ENCODE assay signal across 1 cellular context in genomic region chr17:41801374-41802062, GRCh38.
A peak's percentile ranks its signal among the peaks of the same experiment; 100 is the strongest.
TF ChIP-seq lines count a peak whose summit lies in the region.

No MANE protein-coding gene starts in this region.

TF ChIP-seq in HepG2, 621 proteins besides CTCF, POLR2A, EP300 and RAD21 (continued from another document and continues in another):
- 0 out of 2 replicates have a peak, but pooled peaks have one; percentile 24 for TF ChIP-seq HNF4G (IDR thresholded peaks at IDR 0.05; ENCODE audit: borderline replicate concordance, low read depth, low read length)
- TF ChIP-seq HNF4G (CRISPR knock-in tag; IDR thresholded peaks at IDR 0.05; ENCODE audit: borderline replicate concordance, low read depth) = no peak
- TF ChIP-seq MIER3 (CRISPR knock-in tag; IDR thresholded peaks at IDR 0.05; ENCODE audit: borderline replicate concordance) = 0 out of 2 replicates have a peak, but pooled peaks have one; percentile 50
- no peak for TF ChIP-seq ZNF646 (CRISPR knock-in tag; IDR thresholded peaks at IDR 0.05)
- TF ChIP-seq, protein P1, sequence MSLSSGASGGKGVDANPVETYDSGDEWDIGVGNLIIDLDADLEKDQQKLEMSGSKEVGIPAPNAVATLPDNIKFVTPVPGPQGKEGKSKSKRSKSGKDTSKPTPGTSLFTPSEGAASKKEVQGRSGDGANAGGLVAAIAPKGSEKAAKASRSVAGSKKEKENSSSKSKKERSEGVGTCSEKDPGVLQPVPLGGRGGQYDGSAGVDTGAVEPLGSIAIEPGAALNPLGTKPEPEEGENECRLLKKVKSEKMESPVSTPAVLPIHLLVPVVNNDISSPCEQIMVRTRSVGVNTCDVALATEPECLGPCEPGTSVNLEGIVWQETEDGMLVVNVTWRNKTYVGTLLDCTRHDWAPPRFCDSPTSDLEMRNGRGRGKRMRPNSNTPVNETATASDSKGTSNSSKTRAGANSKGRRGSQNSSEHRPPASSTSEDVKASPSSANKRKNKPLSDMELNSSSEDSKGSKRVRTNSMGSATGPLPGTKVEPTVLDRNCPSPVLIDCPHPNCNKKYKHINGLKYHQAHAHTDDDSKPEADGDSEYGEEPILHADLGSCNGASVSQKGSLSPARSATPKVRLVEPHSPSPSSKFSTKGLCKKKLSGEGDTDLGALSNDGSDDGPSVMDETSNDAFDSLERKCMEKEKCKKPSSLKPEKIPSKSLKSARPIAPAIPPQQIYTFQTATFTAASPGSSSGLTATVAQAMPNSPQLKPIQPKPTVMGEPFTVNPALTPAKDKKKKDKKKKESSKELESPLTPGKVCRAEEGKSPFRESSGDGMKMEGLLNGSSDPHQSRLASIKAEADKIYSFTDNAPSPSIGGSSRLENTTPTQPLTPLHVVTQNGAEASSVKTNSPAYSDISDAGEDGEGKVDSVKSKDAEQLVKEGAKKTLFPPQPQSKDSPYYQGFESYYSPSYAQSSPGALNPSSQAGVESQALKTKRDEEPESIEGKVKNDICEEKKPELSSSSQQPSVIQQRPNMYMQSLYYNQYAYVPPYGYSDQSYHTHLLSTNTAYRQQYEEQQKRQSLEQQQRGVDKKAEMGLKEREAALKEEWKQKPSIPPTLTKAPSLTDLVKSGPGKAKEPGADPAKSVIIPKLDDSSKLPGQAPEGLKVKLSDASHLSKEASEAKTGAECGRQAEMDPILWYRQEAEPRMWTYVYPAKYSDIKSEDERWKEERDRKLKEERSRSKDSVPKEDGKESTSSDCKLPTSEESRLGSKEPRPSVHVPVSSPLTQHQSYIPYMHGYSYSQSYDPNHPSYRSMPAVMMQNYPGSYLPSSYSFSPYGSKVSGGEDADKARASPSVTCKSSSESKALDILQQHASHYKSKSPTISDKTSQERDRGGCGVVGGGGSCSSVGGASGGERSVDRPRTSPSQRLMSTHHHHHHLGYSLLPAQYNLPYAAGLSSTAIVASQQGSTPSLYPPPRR (CRISPR knock-in tag; IDR thresholded peaks at IDR 0.05; ENCODE audit: borderline replicate concordance) = 0 out of 2 replicates have a peak, but pooled peaks have one; percentile 16
- TF ChIP-seq HOMEZ (CRISPR knock-in tag; IDR thresholded peaks at IDR 0.05; ENCODE audit: low read depth) = peak; percentile 74
- TF ChIP-seq ATF7 (IDR thresholded peaks at IDR 0.05) = no peak
- 0 out of 2 replicates have a peak, but pooled peaks have one; percentile 47 for TF ChIP-seq ATF7 (CRISPR knock-in tag; IDR thresholded peaks at IDR 0.05)
- TF ChIP-seq GABPB1 (CRISPR knock-in tag; IDR thresholded peaks at IDR 0.05) = peak; percentile 26; the same call in 1 of the 2 replicates
- TF ChIP-seq DPF2 (CRISPR knock-in tag; IDR thresholded peaks at IDR 0.05; ENCODE audit: borderline replicate concordance, low read depth) = no peak
- 0 out of 2 replicates have a peak, but pooled peaks have one; percentile 14 for TF ChIP-seq ZNF772 (CRISPR knock-in tag; IDR thresholded peaks at IDR 0.05)
- TF ChIP-seq, protein P2, sequence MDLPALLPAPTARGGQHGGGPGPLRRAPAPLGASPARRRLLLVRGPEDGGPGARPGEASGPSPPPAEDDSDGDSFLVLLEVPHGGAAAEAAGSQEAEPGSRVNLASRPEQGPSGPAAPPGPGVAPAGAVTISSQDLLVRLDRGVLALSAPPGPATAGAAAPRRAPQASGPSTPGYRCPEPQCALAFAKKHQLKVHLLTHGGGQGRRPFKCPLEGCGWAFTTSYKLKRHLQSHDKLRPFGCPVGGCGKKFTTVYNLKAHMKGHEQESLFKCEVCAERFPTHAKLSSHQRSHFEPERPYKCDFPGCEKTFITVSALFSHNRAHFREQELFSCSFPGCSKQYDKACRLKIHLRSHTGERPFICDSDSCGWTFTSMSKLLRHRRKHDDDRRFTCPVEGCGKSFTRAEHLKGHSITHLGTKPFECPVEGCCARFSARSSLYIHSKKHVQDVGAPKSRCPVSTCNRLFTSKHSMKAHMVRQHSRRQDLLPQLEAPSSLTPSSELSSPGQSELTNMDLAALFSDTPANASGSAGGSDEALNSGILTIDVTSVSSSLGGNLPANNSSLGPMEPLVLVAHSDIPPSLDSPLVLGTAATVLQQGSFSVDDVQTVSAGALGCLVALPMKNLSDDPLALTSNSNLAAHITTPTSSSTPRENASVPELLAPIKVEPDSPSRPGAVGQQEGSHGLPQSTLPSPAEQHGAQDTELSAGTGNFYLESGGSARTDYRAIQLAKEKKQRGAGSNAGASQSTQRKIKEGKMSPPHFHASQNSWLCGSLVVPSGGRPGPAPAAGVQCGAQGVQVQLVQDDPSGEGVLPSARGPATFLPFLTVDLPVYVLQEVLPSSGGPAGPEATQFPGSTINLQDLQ (CRISPR knock-in tag; IDR thresholded peaks at IDR 0.05) = 0 out of 2 replicates have a peak, but pooled peaks have one; percentile 41
- TF ChIP-seq, protein P3, sequence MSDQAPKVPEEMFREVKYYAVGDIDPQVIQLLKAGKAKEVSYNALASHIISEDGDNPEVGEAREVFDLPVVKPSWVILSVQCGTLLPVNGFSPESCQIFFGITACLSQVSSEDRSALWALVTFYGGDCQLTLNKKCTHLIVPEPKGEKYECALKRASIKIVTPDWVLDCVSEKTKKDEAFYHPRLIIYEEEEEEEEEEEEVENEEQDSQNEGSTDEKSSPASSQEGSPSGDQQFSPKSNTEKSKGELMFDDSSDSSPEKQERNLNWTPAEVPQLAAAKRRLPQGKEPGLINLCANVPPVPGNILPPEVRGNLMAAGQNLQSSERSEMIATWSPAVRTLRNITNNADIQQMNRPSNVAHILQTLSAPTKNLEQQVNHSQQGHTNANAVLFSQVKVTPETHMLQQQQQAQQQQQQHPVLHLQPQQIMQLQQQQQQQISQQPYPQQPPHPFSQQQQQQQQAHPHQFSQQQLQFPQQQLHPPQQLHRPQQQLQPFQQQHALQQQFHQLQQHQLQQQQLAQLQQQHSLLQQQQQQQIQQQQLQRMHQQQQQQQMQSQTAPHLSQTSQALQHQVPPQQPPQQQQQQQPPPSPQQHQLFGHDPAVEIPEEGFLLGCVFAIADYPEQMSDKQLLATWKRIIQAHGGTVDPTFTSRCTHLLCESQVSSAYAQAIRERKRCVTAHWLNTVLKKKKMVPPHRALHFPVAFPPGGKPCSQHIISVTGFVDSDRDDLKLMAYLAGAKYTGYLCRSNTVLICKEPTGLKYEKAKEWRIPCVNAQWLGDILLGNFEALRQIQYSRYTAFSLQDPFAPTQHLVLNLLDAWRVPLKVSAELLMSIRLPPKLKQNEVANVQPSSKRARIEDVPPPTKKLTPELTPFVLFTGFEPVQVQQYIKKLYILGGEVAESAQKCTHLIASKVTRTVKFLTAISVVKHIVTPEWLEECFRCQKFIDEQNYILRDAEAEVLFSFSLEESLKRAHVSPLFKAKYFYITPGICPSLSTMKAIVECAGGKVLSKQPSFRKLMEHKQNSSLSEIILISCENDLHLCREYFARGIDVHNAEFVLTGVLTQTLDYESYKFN (CRISPR knock-in tag; conservative IDR thresholded peaks at IDR 0.05) = 0 out of 2 replicates have a peak, but pooled peaks have one; percentile 16
- peak; percentile 83; the same call in 1 of the 2 replicates for TF ChIP-seq ZNF34 (CRISPR knock-in tag; IDR thresholded peaks at IDR 0.05; ENCODE audit: borderline replicate concordance)
- peak; percentile 32; the same call in 1 of the 2 replicates for TF ChIP-seq MIXL1 (CRISPR knock-in tag; IDR thresholded peaks at IDR 0.05)
- TF ChIP-seq ZNF354B (CRISPR knock-in tag; IDR thresholded peaks at IDR 0.05) = no peak
- TF ChIP-seq ZNF577 (CRISPR knock-in tag; IDR thresholded peaks at IDR 0.05; ENCODE audit: borderline replicate concordance, low read depth) = no peak
- TF ChIP-seq ZNF747 (CRISPR knock-in tag; IDR thresholded peaks at IDR 0.05; ENCODE audit: borderline replicate concordance) = 0 out of 2 replicates have a peak, but pooled peaks have one; percentile 19
- no peak for TF ChIP-seq CREM (IDR thresholded peaks at IDR 0.05)
- no peak for TF ChIP-seq CREM (CRISPR knock-in tag; IDR thresholded peaks at IDR 0.05)
- TF ChIP-seq, protein P4, sequence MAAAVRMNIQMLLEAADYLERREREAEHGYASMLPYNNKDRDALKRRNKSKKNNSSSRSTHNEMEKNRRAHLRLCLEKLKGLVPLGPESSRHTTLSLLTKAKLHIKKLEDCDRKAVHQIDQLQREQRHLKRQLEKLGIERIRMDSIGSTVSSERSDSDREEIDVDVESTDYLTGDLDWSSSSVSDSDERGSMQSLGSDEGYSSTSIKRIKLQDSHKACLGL (CRISPR knock-in tag; IDR thresholded peaks at IDR 0.05) = peak; percentile 25; the same call in 1 of the 2 replicates
- peak; percentile 65 for TF ChIP-seq ZC3H13 (CRISPR knock-in tag; IDR thresholded peaks at IDR 0.05)
- 0 out of 2 replicates have a peak, but pooled peaks have one; percentile 21 for TF ChIP-seq ZIK1 (CRISPR knock-in tag; IDR thresholded peaks at IDR 0.05; ENCODE audit: borderline replicate concordance, low read depth)
- TF ChIP-seq ZSCAN22 (CRISPR knock-in tag; IDR thresholded peaks at IDR 0.05) = peak; percentile 80; the same call in 1 of the 2 replicates
- TF ChIP-seq, protein P5, sequence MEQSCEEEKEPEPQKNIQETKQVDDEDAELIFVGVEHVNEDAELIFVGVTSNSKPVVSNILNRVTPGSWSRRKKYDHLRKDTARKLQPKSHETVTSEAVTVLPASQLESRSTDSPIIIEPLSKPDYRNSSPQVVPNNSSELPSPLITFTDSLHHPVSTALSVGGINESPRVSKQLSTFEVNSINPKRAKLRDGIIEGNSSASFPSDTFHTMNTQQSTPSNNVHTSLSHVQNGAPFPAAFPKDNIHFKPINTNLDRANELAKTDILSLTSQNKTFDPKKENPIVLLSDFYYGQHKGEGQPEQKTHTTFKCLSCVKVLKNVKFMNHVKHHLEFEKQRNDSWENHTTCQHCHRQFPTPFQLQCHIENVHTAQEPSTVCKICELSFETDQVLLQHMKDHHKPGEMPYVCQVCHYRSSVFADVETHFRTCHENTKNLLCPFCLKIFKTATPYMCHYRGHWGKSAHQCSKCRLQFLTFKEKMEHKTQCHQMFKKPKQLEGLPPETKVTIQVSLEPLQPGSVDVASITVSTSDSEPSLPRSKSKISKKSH (CRISPR knock-in tag; IDR thresholded peaks at IDR 0.05; ENCODE audit: borderline replicate concordance) = 0 out of 2 replicates have a peak, but pooled peaks have one; percentile 15
- TF ChIP-seq ARNT (IDR thresholded peaks at IDR 0.05) = no peak
- TF ChIP-seq DRAP1 (CRISPR knock-in tag; IDR thresholded peaks at IDR 0.05) = 0 out of 2 replicates have a peak, but pooled peaks have one; percentile 38
- TF ChIP-seq MYNN (CRISPR knock-in tag; IDR thresholded peaks at IDR 0.05; ENCODE audit: low read depth) = 0 out of 2 replicates have a peak, but pooled peaks have one; percentile 8
- peak; percentile 49; the same call in 1 of the 2 replicates for TF ChIP-seq ZNF878 (CRISPR knock-in tag; IDR thresholded peaks at IDR 0.05)
- no peak for TF ChIP-seq ZNF264 (CRISPR knock-in tag; IDR thresholded peaks at IDR 0.05)
- peak; percentile 67; the same call in 1 of the 2 replicates for TF ChIP-seq ZNF335 (CRISPR knock-in tag; IDR thresholded peaks at IDR 0.05)
- TF ChIP-seq GTF3A (CRISPR knock-in tag; conservative IDR thresholded peaks at IDR 0.05) = peak; percentile 73; the same call in 1 of the 2 replicates
- TF ChIP-seq CEBPG (CRISPR knock-in tag; IDR thresholded peaks at IDR 0.05) = peak; percentile 31; the same call in 1 of the 2 replicates
